In genomic region chr3:71208273-71209095, GRCh38 we compare ENCODE assay signal across 8 cellular contexts.
DNase-seq lines count a peak whose midpoint lies in the region; ATAC-seq and TF ChIP-seq lines count a peak whose summit lies in the region.

No MANE protein-coding gene starts in this region.

- H3K36me3 Mint-ChIP-seq in activated CD8-positive, alpha-beta T cell treated with anti-CD3 and anti-CD28 coated beads for 36 hours (ENCODE audit: low read depth) = peaks cover 34% of the 10 kb centered on the region
- H3K36me3 Mint-ChIP-seq in activated CD8-positive, alpha-beta T cell treated with anti-CD3 and anti-CD28 coated beads, Interleukin-2, amount 10 ng/mL, durations not matched to agents 7 days and 5 days (ENCODE audit: low read depth) = peaks cover 4% of the 10 kb centered on the region

- POLR2A ChIA-PET in activated CD8-positive, alpha-beta T cell treated with anti-CD3 and anti-CD28 coated beads for 36 hours (lab: Charles Lee) = interaction anchor here (1.0 kb wide), 1 partner anchor 12 kb away, joined by 3 read pairs; no protein-coding TSS in a partner anchor
- POLR2A ChIA-PET in activated CD8-positive, alpha-beta T cell treated with anti-CD3 and anti-CD28 coated beads, Interleukin-2, amount 10 ng/mL, durations not matched to agents 7 days and 5 days (lab: Charles Lee) = no interaction called here

- TF ChIP-seq CTCF in activated CD8-positive, alpha-beta T cell treated with anti-CD3 and anti-CD28 coated beads for 36 hours (IDR thresholded peaks at IDR 0.05) = no peak
- TF ChIP-seq CTCF in fibroblast of pulmonary artery (IDR thresholded peaks at IDR 0.05; ENCODE audit: low read length, missing control alignments) = no peak

- H3K4me1 ChIP-seq in stomach smooth muscle (ENCODE audit: control insufficient read depth, insufficient read depth, low read length) = peaks cover 35% of the 10 kb centered on the region

- no peaks in the 10 kb centered on the region for H3K9me3 ChIP-seq in stomach smooth muscle (ENCODE audit: control insufficient read depth in 2 of 2, low read length in 2 of 2)

- CTCF ChIA-PET in activated CD8-positive, alpha-beta T cell treated with anti-CD3 and anti-CD28 coated beads for 36 hours (lab: Charles Lee) = interaction anchor here (1.2 to 1.3 kb wide), 3 partner anchors 9 to 17 kb away, joined by 3 read pairs; no protein-coding TSS in a partner anchor
- CTCF ChIA-PET in activated CD8-positive, alpha-beta T cell treated with anti-CD3 and anti-CD28 coated beads, Interleukin-2, amount 10 ng/mL, durations not matched to agents 7 days and 5 days (lab: Charles Lee) = no interaction called here

- intact Hi-C loops in activated CD8-positive, alpha-beta T cell treated with anti-CD3 and anti-CD28 coated beads for 36 hours (cut with micrococcal nuclease) = no loop called here

- no peak for ATAC-seq in activated CD8-positive, alpha-beta T cell treated with anti-CD3 and anti-CD28 coated beads for 36 hours
- ATAC-seq in activated CD8-positive, alpha-beta T cell treated with anti-CD3 and anti-CD28 coated beads, Interleukin-2, amount 10 ng/mL, durations not matched to agents 7 days and 5 days = no peak
- ATAC-seq in HG02763 (IDR thresholded peaks at IDR 0.05; ENCODE audit: unreplicated experiment) = no peak

- H3K4me3 ChIP-seq in fibroblast of pulmonary artery (replicated peaks; ENCODE audit: low read depth, low read length) (no peak overlapping the region), stomach smooth muscle (ENCODE audit: low read length in 2 of 2) (no peak overlapping the region)

- no peak overlapping the region for H3K4me3 Mint-ChIP-seq in activated CD8-positive, alpha-beta T cell treated with anti-CD3 and anti-CD28 coated beads for 36 hours
- H3K4me3 Mint-ChIP-seq in activated CD8-positive, alpha-beta T cell treated with anti-CD3 and anti-CD28 coated beads, Interleukin-2, amount 10 ng/mL, durations not matched to agents 7 days and 5 days = no peak overlapping the region

- no peaks in the 10 kb centered on the region for H3K27me3 ChIP-seq in stomach smooth muscle (ENCODE audit: control insufficient read depth in 1 of 2, insufficient read depth in 2 of 2, low read length in 2 of 2)

- H3K4me1 Mint-ChIP-seq in activated CD8-positive, alpha-beta T cell treated with anti-CD3 and anti-CD28 coated beads for 36 hours (ENCODE audit: low read depth) = peaks cover 85% of the 10 kb centered on the region
- peaks cover 41% of the 10 kb centered on the region for H3K4me1 Mint-ChIP-seq in activated CD8-positive, alpha-beta T cell treated with anti-CD3 and anti-CD28 coated beads, Interleukin-2, amount 10 ng/mL, durations not matched to agents 7 days and 5 days (ENCODE audit: low read depth)

- H3K36me3 ChIP-seq in stomach smooth muscle (ENCODE audit: control insufficient read depth in 2 of 2, insufficient read depth in 2 of 2, low read length in 2 of 2) = no peaks in the 10 kb centered on the region

- DNase-seq in activated CD8-positive, alpha-beta T cell treated with anti-CD3 and anti-CD28 coated beads for 36 hours = no peak
- no peak for DNase-seq in activated CD8-positive, alpha-beta T cell treated with anti-CD3 and anti-CD28 coated beads, Interleukin-2, amount 10 ng/mL, durations not matched to agents 7 days and 5 days
- peak; percentile 33 for DNase-seq in NOMO-1 treated with DMSO at 0.1 percent for 48 hours (lab: John Stamatoyannopoulos, UW; ENCODE audit: unreplicated experiment)
- peak; percentile 22 for DNase-seq in fibroblast of pulmonary artery (ENCODE audit: low read depth)
- no peak for DNase-seq in NK-92 (lab: John Stamatoyannopoulos, UW; ENCODE audit: unreplicated experiment)
- no peak for DNase-seq in medulla oblongata (ENCODE audit: extremely low spot score)

- peaks cover 6% of the 10 kb centered on the region for H3K9me3 Mint-ChIP-seq in activated CD8-positive, alpha-beta T cell treated with anti-CD3 and anti-CD28 coated beads for 36 hours
- H3K9me3 Mint-ChIP-seq in activated CD8-positive, alpha-beta T cell treated with anti-CD3 and anti-CD28 coated beads, Interleukin-2, amount 10 ng/mL, durations not matched to agents 7 days and 5 days (ENCODE audit: insufficient read depth) = no peaks in the 10 kb centered on the region

- peak overlapping the region; percentile 0 for H3K27ac ChIP-seq in stomach smooth muscle (ENCODE audit: low read length)

- H3K27me3 Mint-ChIP-seq in activated CD8-positive, alpha-beta T cell treated with anti-CD3 and anti-CD28 coated beads for 36 hours = no peaks in the 10 kb centered on the region
- no peaks in the 10 kb centered on the region for H3K27me3 Mint-ChIP-seq in activated CD8-positive, alpha-beta T cell treated with anti-CD3 and anti-CD28 coated beads, Interleukin-2, amount 10 ng/mL, durations not matched to agents 7 days and 5 days (ENCODE audit: low read depth)

- H3K9ac ChIP-seq in stomach smooth muscle (ENCODE audit: low read length in 2 of 2) = no peak overlapping the region

- peak overlapping the region; percentile 81 for H3K27ac Mint-ChIP-seq in activated CD8-positive, alpha-beta T cell treated with anti-CD3 and anti-CD28 coated beads for 36 hours
- H3K27ac Mint-ChIP-seq in activated CD8-positive, alpha-beta T cell treated with anti-CD3 and anti-CD28 coated beads, Interleukin-2, amount 10 ng/mL, durations not matched to agents 7 days and 5 days = no peak overlapping the region

Comparison
In these comparisons a context has a peak if more than half of its experiments do, and no peak if none do; other contexts are left out.
1. DNase-seq: peak in NOMO-1 treated with DMSO at 0.1 percent for 48 hours (single experiment) and fibroblast of pulmonary artery (single experiment); none in activated CD8-positive, alpha-beta T cell treated with anti-CD3 and anti-CD28 coated beads for 36 hours (single experiment), activated CD8-positive, alpha-beta T cell treated with anti-CD3 and anti-CD28 coated beads, Interleukin-2, amount 10 ng/mL, durations not matched to agents 7 days and 5 days (single experiment), NK-92 (single experiment) and medulla oblongata (single experiment).